In genomic region chr18:5943514-5943913, GRCh38 we compare ENCODE assay signal across 14 cellular contexts. TPM values are rescaled to one million over a fixed set of nuclear protein-coding genes. Genes with fewer than 3 reads are reported as not detected.
DNase-seq lines count a peak whose midpoint lies in the region; ATAC-seq lines count a peak whose summit lies in the region.
"Had no signal": no experiment of that assay in that cellular context is flagged by ENCODE, and none has a peak within 500 bp of the region (broad histone marks: within the 10 kb centered on the region; RNA-seq: fewer than 3 reads in every experiment).

No MANE protein-coding gene starts in this region.

- DNase-seq in DMS53 treated with DMSO at 0.1 percent for 48 hours (lab: John Stamatoyannopoulos, UW; ENCODE audit: unreplicated experiment) (peak; percentile 75), M059J (ENCODE audit: low read depth) (peak; percentile 2), SHP77 treated with DMSO at 0.1 percent for 48 hours (lab: John Stamatoyannopoulos, UW) (peak; percentile 4), medulla oblongata (ENCODE audit: extremely low spot score) (peak; percentile 41), T-helper 9 cell (no peak), activated gamma-delta T cell (lab: John Stamatoyannopoulos, UW) (no peak)
- DNase-seq: activated CD4-positive, alpha-beta T cell treated with anti-CD3 and anti-CD28 coated beads for 4 hours; activated naive CD4-positive, alpha-beta T cell treated with anti-CD3 and anti-CD28 coated beads, Interleukin-2, amount 10 ng/mL, durations not matched to agents 7 days and 5 days; mammary epithelial cell; naive thymus-derived CD8-positive, alpha-beta T cell; NCI-H2227 treated with DMSO at 0.1 percent for 48 hours; psoas muscle had no signal

- ATAC-seq in HG02588 (IDR thresholded peaks at IDR 0.05; ENCODE audit: unreplicated experiment) = no peak
- ATAC-seq: naive thymus-derived CD8-positive, alpha-beta T cell; psoas muscle had no signal

RNA-seq across cellular contexts. Expression of gene TMEM200C, which starts 48.2 kb away (rescaled TPM):
- total RNA-seq in M059J (2014; rRNA removed; shearing (Covaris generic)) = 0.17 and 0.54 TPM in 2 replicates
- total RNA-seq: naive thymus-derived CD8-positive, alpha-beta T cell; SJCRH30 had no signal

Comparison
In these comparisons a context has a peak if more than half of its experiments do, and no peak if none do; other contexts are left out.
1. DNase-seq: peak in DMS53 treated with DMSO at 0.1 percent for 48 hours (single experiment), M059J (single experiment), SHP77 treated with DMSO at 0.1 percent for 48 hours (single experiment) and medulla oblongata (single experiment); none in T-helper 9 cell (single experiment) and activated gamma-delta T cell (single experiment).